1 cellular context compared by ENCODE assay signal in genomic region chr17:38898291-38898679, GRCh38.
TF ChIP-seq lines count a peak whose summit lies in the region.

No MANE protein-coding gene starts in this region.

TF ChIP-seq in WTC11, 78 proteins besides CTCF, POLR2A, EP300 and RAD21 (continued from another document):
- TF ChIP-seq NR1H2 (CRISPR knock-in tag; IDR thresholded peaks at IDR 0.05), result no peak
- no peak for TF ChIP-seq ELF4 (CRISPR knock-in tag; IDR thresholded peaks at IDR 0.05; ENCODE audit: low read depth)
- no peak for TF ChIP-seq ZMAT4 (CRISPR knock-in tag; IDR thresholded peaks at IDR 0.05)
